ENCODE assay signal across 14 cellular contexts in the genomic region with DNA sequence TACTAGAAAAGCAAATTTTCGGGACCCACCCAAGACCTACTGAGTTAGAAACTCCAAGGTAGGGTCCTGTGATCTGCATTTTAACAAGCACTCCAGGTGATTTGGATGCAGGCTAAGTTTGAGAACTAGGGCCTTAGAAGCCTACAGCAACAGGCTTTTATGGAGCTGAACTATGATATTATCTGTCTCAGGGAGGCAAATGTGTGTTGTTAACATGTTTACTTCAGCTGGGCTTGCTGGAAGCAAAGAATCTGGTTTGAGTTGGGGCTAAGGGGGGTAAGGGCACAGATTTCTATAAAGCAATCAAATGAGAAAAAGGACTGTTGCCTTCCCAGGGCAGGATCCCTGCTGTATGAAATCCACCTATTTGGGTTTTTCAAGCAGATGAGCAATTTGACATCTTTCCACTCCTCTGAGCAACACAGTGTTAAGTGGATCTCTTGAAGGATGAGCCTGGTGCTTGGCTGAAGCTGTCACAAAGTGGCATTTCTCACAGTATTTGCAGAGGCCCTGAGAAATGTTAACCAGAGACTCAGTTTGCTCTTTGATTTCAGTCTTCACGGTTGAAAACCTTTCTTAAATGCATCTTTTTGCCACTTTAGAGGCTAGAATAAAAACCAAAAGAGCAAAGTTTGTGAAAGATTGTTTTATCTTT. TPM values are rescaled to one million over a fixed set of nuclear protein-coding genes. Genes with fewer than 3 reads are reported as not detected.
A peak's percentile ranks its signal among the peaks of the same experiment; 100 is the strongest.
DNase-seq lines count a peak whose midpoint lies in the region; ATAC-seq and TF ChIP-seq lines count a peak whose summit lies in the region.
"Had no signal": no experiment of that assay in that cellular context is flagged by ENCODE, and none has a peak within 500 bp of the region (broad histone marks: within the 10 kb centered on the region; RNA-seq: fewer than 3 reads in every experiment).

No MANE protein-coding gene starts in this region.

- H3K27ac ChIP-seq in neural cell (ENCODE audit: low read length) = peak overlapping the region; percentile 56
- H3K27ac ChIP-seq: thyroid gland had no signal

- no peaks in the 10 kb centered on the region for H4K20me1 ChIP-seq in neural cell (ENCODE audit: insufficient read depth)

- DNase-seq in NCI-H526 treated with DMSO at 0.1 percent for 48 hours (lab: John Stamatoyannopoulos, UW) (no peak), UCSD-AML1 (lab: John Stamatoyannopoulos, UW; ENCODE audit: unreplicated experiment) (no peak)
- DNase-seq: Caco-2, KG1, natural killer cell, NCI-H1930, T1000, thyroid gland had no signal

- H3K9ac ChIP-seq in neural cell (ENCODE audit: low read length) = peak overlapping the region; percentile 40

- H3K27me3 ChIP-seq in neural cell (ENCODE audit: insufficient read depth, low read depth, low read length) = no peaks in the 10 kb centered on the region
- H3K27me3 ChIP-seq: thyroid gland had no signal

- H3K9me2 ChIP-seq in neural cell (ENCODE audit: insufficient read depth, low read length) = no peaks in the 10 kb centered on the region

- no peak for TF ChIP-seq EP300 in neural cell (conservative IDR thresholded peaks at IDR 0.05; ENCODE audit: poor library complexity, severe bottlenecking)

- H3K79me2 ChIP-seq in neural cell (replicated peaks; ENCODE audit: insufficient read depth, low read length) = no peaks in the 10 kb centered on the region

- no peaks in the 10 kb centered on the region for H3K9me3 ChIP-seq in neural cell (ENCODE audit: low read length)
- H3K9me3 ChIP-seq: Caco-2, thyroid gland had no signal

- ATAC-seq in GM18868 (IDR thresholded peaks at IDR 0.05; ENCODE audit: unreplicated experiment) (peak; percentile 50), GM21529 (IDR thresholded peaks at IDR 0.05; ENCODE audit: unreplicated experiment) (peak; percentile 35), HG03565 (IDR thresholded peaks at IDR 0.05; ENCODE audit: unreplicated experiment) (peak; percentile 15), HG03439 (IDR thresholded peaks at IDR 0.05; ENCODE audit: unreplicated experiment) (no peak)

- H3K36me3 ChIP-seq in neural cell (ENCODE audit: insufficient read depth, low read length) = no peaks in the 10 kb centered on the region
- H3K36me3 ChIP-seq: thyroid gland had no signal

- no peak overlapping the region for H2AFZ ChIP-seq in neural cell (ENCODE audit: low read depth, low read length)

- peak overlapping the region; percentile 41 for H3K4me3 ChIP-seq in neural cell (ENCODE audit: low read length)
- H3K4me3 ChIP-seq: coronary artery, thyroid gland had no signal

- TF ChIP-seq CTCF in neural cell (IDR thresholded peaks at IDR 0.05; ENCODE audit: poor library complexity, severe bottlenecking) = no peak

- TF ChIP-seq RAD21 in neural cell (conservative IDR thresholded peaks at IDR 0.05) = no peak

- H3F3A ChIP-seq in neural cell (ENCODE audit: insufficient read depth, low read length, poor library complexity, severe bottlenecking) = no peaks in the 10 kb centered on the region

- no peak overlapping the region for H3K4me2 ChIP-seq in neural cell (ENCODE audit: low read length)

TF ChIP-seq in neural cell, 6 proteins besides CTCF, POLR2A, EP300 and RAD21:
- TF ChIP-seq EZH2 (IDR thresholded peaks at IDR 0.05; ENCODE audit: borderline replicate concordance, insufficient read depth, low read length, poor library complexity, severe bottlenecking) (no peak), MXI1 (conservative IDR thresholded peaks at IDR 0.05; ENCODE audit: poor library complexity, severe bottlenecking) (no peak), TAF1 (IDR thresholded peaks at IDR 0.05; ENCODE audit: low read depth) (no peak), SMC3 (conservative IDR thresholded peaks at IDR 0.05; ENCODE audit: poor library complexity) (no peak), POLR2AphosphoS5 (IDR thresholded peaks at IDR 0.05) (no peak)
- TF ChIP-seq, protein P1, sequence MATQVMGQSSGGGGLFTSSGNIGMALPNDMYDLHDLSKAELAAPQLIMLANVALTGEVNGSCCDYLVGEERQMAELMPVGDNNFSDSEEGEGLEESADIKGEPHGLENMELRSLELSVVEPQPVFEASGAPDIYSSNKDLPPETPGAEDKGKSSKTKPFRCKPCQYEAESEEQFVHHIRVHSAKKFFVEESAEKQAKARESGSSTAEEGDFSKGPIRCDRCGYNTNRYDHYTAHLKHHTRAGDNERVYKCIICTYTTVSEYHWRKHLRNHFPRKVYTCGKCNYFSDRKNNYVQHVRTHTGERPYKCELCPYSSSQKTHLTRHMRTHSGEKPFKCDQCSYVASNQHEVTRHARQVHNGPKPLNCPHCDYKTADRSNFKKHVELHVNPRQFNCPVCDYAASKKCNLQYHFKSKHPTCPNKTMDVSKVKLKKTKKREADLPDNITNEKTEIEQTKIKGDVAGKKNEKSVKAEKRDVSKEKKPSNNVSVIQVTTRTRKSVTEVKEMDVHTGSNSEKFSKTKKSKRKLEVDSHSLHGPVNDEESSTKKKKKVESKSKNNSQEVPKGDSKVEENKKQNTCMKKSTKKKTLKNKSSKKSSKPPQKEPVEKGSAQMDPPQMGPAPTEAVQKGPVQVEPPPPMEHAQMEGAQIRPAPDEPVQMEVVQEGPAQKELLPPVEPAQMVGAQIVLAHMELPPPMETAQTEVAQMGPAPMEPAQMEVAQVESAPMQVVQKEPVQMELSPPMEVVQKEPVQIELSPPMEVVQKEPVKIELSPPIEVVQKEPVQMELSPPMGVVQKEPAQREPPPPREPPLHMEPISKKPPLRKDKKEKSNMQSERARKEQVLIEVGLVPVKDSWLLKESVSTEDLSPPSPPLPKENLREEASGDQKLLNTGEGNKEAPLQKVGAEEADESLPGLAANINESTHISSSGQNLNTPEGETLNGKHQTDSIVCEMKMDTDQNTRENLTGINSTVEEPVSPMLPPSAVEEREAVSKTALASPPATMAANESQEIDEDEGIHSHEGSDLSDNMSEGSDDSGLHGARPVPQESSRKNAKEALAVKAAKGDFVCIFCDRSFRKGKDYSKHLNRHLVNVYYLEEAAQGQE (IDR thresholded peaks at IDR 0.05; ENCODE audit: borderline replicate concordance) = no peak

RNA-seq across cellular contexts. Expression of a gene that starts 36.2 kb away (rescaled TPM):
- 115 and 119 TPM in 2 replicates for polyA plus RNA-seq in neural cell
- polyA minus RNA-seq in neural cell = 110 and 112 TPM in 2 replicates
